In the genomic region with DNA sequence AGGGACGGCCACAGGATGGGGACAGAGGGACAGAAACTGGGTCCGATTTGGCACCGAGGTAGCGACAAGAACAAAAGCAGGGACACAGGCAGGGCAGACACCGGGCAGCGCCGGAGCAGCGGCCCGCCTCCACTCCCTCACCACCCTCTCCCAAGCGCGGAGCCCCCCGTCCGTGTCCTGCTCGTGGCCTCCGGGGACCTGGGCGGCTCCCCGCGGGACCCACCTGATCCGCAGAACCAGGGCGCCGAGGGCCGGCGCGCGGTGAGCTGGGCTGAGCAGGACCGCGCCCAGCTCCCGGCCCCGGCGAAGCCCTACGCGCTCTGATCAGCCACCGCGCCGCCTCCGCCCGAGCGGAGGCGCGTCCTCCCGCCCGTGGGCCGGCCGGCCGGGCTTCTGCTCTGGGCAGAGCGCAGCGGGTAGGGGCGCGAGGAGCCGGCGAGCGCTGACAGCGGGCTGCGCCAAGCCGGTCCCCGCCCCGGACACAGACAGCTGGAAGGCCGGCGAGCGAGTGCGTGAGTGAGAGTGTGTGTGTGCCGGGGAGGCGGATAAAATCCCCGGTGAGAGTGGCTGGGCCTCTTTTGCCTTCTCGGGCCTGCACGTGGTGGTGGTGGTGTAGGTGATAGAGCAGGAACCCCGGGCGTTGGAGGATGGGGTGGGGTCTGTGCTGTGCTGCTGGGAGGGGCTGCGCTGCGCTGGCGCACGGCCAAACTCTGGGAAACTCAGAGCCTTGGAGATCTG, we compare ENCODE assay signal across 8 cellular contexts. TPM values are rescaled to one million over a fixed set of nuclear protein-coding genes. Genes with fewer than 3 reads are reported as not detected.
A peak's percentile ranks its signal among the peaks of the same experiment; 100 is the strongest.
DNase-seq lines count a peak whose midpoint lies in the region; ATAC-seq, FAIRE-seq and TF ChIP-seq lines count a peak whose summit lies in the region.

Gene GGTA1, minus strand, starts transcription at position 418 of the 738 bp plus-strand sequence. CDS start 31,922 bp downstream, outside the sequence.

- DNase-seq in AG04449 (ENCODE audit: low read depth, low spot score) = no peak
- peak; percentile 36 for DNase-seq in GM12891 (ENCODE audit: insufficient read length, low spot score)
- DNase-seq in OCI-LY7 (ENCODE audit: low spot score) = no peak
- DNase-seq in choroid plexus epithelial cell (ENCODE audit: low read depth) = peak; percentile 52
- DNase-seq in kidney = peak; percentile 87
- DNase-seq in smooth muscle cell (lab: John Stamatoyannopoulos, UW; ENCODE audit: unreplicated experiment) = peak; percentile 23

- H3K4me1 ChIP-seq in OCI-LY7 (ENCODE audit: insufficient read depth, low read length, poor library complexity, severe bottlenecking) (peaks cover 12% of the 10 kb centered on the region), kidney (ENCODE audit: control insufficient read depth in 1 of 2, insufficient read depth in 1 of 2, low read depth in 1 of 2, low read length in 2 of 2) (peaks cover 5 to 16% of the 10 kb centered on the region in 2 donors), smooth muscle cell (ENCODE audit: low read depth) (peaks cover 7% of the 10 kb centered on the region)

- TF ChIP-seq CTCF in AG04449 (IDR thresholded peaks at IDR 0.05; ENCODE audit: insufficient read depth, low read length, missing control alignments) (no peak), OCI-LY7 (conservative IDR thresholded peaks at IDR 0.05; ENCODE audit: low read length) (no peak), choroid plexus epithelial cell (conservative IDR thresholded peaks at IDR 0.05; ENCODE audit: low read depth, low read length) (no peak), kidney (IDR thresholded peaks at IDR 0.05; ENCODE audit: borderline replicate concordance, extremely low read depth, insufficient read depth) (no peak), smooth muscle cell (IDR thresholded peaks at IDR 0.05; ENCODE audit: borderline replicate concordance, insufficient read depth, poor library complexity, severe bottlenecking) (no peak)

- H4K20me1 ChIP-seq in OCI-LY7 (ENCODE audit: insufficient read depth, low read length) = no peaks in the 10 kb centered on the region
- H4K20me1 ChIP-seq in smooth muscle cell (ENCODE audit: low read depth) = no peaks in the 10 kb centered on the region

- CTCF ChIA-PET in AG04449 (lab: Yijun Ruan, JAX) (interaction anchor here (0.7 to 1.6 kb wide), 4 partner anchors 10 to 65 kb away, joined by 3 to 5 read pairs (median 4); no protein-coding TSS in a partner anchor), OCI-LY7 (lab: Charles Lee; ENCODE audit: unreplicated experiment) (no interaction called here)

- no TSS peak for BruUV-seq in OCI-LY7 (replicated peaks; lab: Mats Ljungman, UMichigan)

- H3K9me2 ChIP-seq in OCI-LY7 (ENCODE audit: insufficient read depth, low read length) = no peaks in the 10 kb centered on the region

- H3K9ac ChIP-seq in kidney (ENCODE audit: low read length in 2 of 2) (peak within 1 kb of the TSS; percentile 23 to 32), smooth muscle cell (ENCODE audit: low read depth) (no peak within 1 kb of the TSS)

- FAIRE-seq in GM12891 (lab: Jason Lieb, UNC) (no peak), kidney (lab: Jason Lieb, UNC) (no peak)

- H3K36me3 ChIP-seq in OCI-LY7 (ENCODE audit: insufficient read depth, low read length) = no peaks in the 10 kb centered on the region
- no peaks in the 10 kb centered on the region for H3K36me3 ChIP-seq in kidney (ENCODE audit: control insufficient read depth in 1 of 2, insufficient read depth in 2 of 2, low read length in 2 of 2)
- H3K36me3 ChIP-seq in smooth muscle cell (ENCODE audit: low read depth) = no peaks in the 10 kb centered on the region

- no peaks in the 10 kb centered on the region for H3K79me2 ChIP-seq in OCI-LY7 (ENCODE audit: insufficient read depth, low read depth, low read length)
- no peaks in the 10 kb centered on the region for H3K79me2 ChIP-seq in smooth muscle cell (ENCODE audit: low read depth)

- under 1% methylated on average over 61 of the region's 72 CpGs for WGBS in smooth muscle cell (ENCODE audit: low lambda C conversion rate)

- TF ChIP-seq POLR2A in GM12891 (IDR thresholded peaks at IDR 0.05; ENCODE audit: low read depth, low read length) = no peak

- H3K4me3 ChIP-seq in AG04449 (ENCODE audit: low read depth, low read length) (peak within 1 kb of the TSS; percentile 49), OCI-LY7 (ENCODE audit: low read depth, low read length, poor library complexity, severe bottlenecking) (no peak within 1 kb of the TSS), choroid plexus epithelial cell (ENCODE audit: low read depth, low read length) (peak within 1 kb of the TSS; percentile 42), kidney (ENCODE audit: low read length in 2 of 2) (peak within 1 kb of the TSS; percentile 58 to 59), smooth muscle cell (peak within 1 kb of the TSS; percentile 61)

- intact Hi-C loops in OCI-LY7 (cut with micrococcal nuclease; ENCODE audit: unreplicated experiment) (no loop called here), kidney (cut with DNase I) (no loop called here)

- H3K27me3 ChIP-seq in smooth muscle cell (ENCODE audit: low read depth) = peaks cover 51% of the 10 kb centered on the region

- H3K9me3 ChIP-seq in OCI-LY7 (ENCODE audit: low read length) (no peaks in the 10 kb centered on the region), kidney (ENCODE audit: control insufficient read depth in 1 of 2, low read length in 2 of 2) (peaks cover 0 to 3% of the 10 kb centered on the region in 2 donors), smooth muscle cell (replicated peaks; ENCODE audit: low read depth) (no peaks in the 10 kb centered on the region)

- H2AFZ ChIP-seq in OCI-LY7 (ENCODE audit: low read length) = no peak within 1 kb of the TSS
- peak within 1 kb of the TSS; percentile 89 for H2AFZ ChIP-seq in smooth muscle cell (ENCODE audit: low read depth)

- H3K27ac ChIP-seq in OCI-LY7 (ENCODE audit: low read depth, low read length, poor library complexity, severe bottlenecking) (no peak within 1 kb of the TSS), kidney (ENCODE audit: low read depth in 2 of 2, low read length in 2 of 2) (peak within 1 kb of the TSS; percentile 11 to 47), smooth muscle cell (ENCODE audit: low read depth) (no peak within 1 kb of the TSS)

- H3K4me2 ChIP-seq in OCI-LY7 (ENCODE audit: low read length) = peak within 1 kb of the TSS; percentile 51
- H3K4me2 ChIP-seq in smooth muscle cell = peak within 1 kb of the TSS; percentile 87

- H3F3A ChIP-seq in smooth muscle cell (ENCODE audit: low read depth) = no peaks in the 10 kb centered on the region

- POLR2A ChIA-PET in AG04449 (lab: Yijun Ruan, JAX) = interaction anchor here (0.7 kb wide), 1 partner anchor 785 kb away, joined by 3 read pairs; no protein-coding TSS in a partner anchor
- POLR2A ChIA-PET in OCI-LY7 (lab: Charles Lee) = no interaction called here

- ATAC-seq in GM19397 (IDR thresholded peaks at IDR 0.05; ENCODE audit: unreplicated experiment) (no peak), GM21360 (IDR thresholded peaks at IDR 0.05; ENCODE audit: unreplicated experiment) (no peak)

TF ChIP-seq in GM12891, 5 proteins besides CTCF, POLR2A, EP300 and RAD21:
- TF ChIP-seq SPI1 (IDR thresholded peaks at IDR 0.05; ENCODE audit: low read depth, low read length) (no peak), POLR2AphosphoS5 (IDR thresholded peaks at IDR 0.05; ENCODE audit: low read depth, low read length) (no peak), PAX5 (IDR thresholded peaks at IDR 0.05; ENCODE audit: insufficient read depth, low read length, severe bottlenecking) (no peak), POU2F2 (IDR thresholded peaks at IDR 0.05; ENCODE audit: low read depth, low read length) (no peak), TAF1 (IDR thresholded peaks at IDR 0.05; ENCODE audit: low read depth, low read length) (no peak)

RNA-seq across cellular contexts. Expression of gene GGTA1, which starts in this region (rescaled TPM):
- 0.21 TPM for polyA plus RNA-seq in GM12891 (2012; ENCODE audit: low read depth, missing spikeins)
- not detected in 2 replicates for total RNA-seq in OCI-LY7 (2014; rRNA removed; shearing (Covaris generic))
- total RNA-seq in OCI-LY7 (2022) (not detected in 2 replicates), kidney (11.0 TPM), smooth muscle cell (0.22 TPM in 1 of 2 replicates, not detected in the other)
- polyA plus RNA-seq in kidney (ENCODE audit: insufficient read depth, low read depth, low replicate concordance) (6.8 TPM), smooth muscle cell (0.38 and 0.73 TPM in 2 replicates)

Comparison
In these comparisons a context has a peak if more than half of its experiments do, and no peak if none do; other contexts are left out.
1. Peak in DNase-seq, H3K4me3 ChIP-seq and H3K4me2 ChIP-seq in smooth muscle cell; RNA of the gene not detected or under 1 TPM.
2. DNase-seq: peak in GM12891 (single experiment), choroid plexus epithelial cell (single experiment) and kidney (single experiment); none in AG04449 (single experiment) and OCI-LY7 (single experiment).
3. H3K27ac ChIP-seq: peak in kidney (2 of 2); none in OCI-LY7 (single experiment) and smooth muscle cell (single experiment).